ENCODE assay signal across 8 cellular contexts in the genomic region with DNA sequence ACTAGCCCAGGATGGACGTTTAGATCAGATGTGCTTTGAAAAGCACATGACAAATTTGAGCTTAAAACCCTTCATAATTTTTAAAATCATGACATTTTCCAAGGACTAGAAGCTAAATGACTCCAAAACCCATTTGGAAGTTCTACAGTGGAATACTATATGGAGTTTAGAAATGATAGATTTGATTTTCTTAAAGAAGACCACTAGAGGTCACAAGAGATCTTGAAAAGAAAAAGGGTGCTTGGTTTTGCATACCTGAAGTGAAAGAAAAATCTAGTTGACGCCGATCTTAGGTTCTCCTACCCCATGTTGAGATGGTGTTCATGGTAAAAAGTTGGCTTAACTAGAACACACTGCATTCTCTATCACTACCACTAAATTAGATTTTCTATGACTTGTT. TPM values are rescaled to one million over a fixed set of nuclear protein-coding genes. Genes with fewer than 3 reads are reported as not detected.
DNase-seq lines count a peak whose midpoint lies in the region; ATAC-seq and TF ChIP-seq lines count a peak whose summit lies in the region.

No MANE protein-coding gene starts in this region.

- no peaks in the 10 kb centered on the region for H4K20me1 ChIP-seq in GM23248 (ENCODE audit: insufficient read depth)

- H3K36me3 ChIP-seq in GM23248 (ENCODE audit: low read depth), result no peaks in the 10 kb centered on the region

- TF ChIP-seq CTCF in C4-2B (conservative IDR thresholded peaks at IDR 0.05), result peak; percentile 66
- peak; percentile 19 for TF ChIP-seq CTCF in foreskin fibroblast (IDR thresholded peaks at IDR 0.05; ENCODE audit: low read depth, low read length)

- peaks cover 14% of the 10 kb centered on the region for H3K27me3 ChIP-seq in GM23248 (replicated peaks; ENCODE audit: insufficient read depth)

- no peak overlapping the region for H3K9ac ChIP-seq in GM23248

- no peak overlapping the region for H3K4me2 ChIP-seq in GM23248 (ENCODE audit: unreplicated experiment)

- no peaks in the 10 kb centered on the region for H3K9me3 ChIP-seq in GM23248 (ENCODE audit: low read depth)
- no peaks in the 10 kb centered on the region for H3K9me3 ChIP-seq in T-helper 17 cell (ENCODE audit: control insufficient read depth, low read length, poor library complexity, severe bottlenecking)

- peaks cover 8% of the 10 kb centered on the region; the same call in 1 of the 2 replicates for H3K4me1 ChIP-seq in GM23248 (ENCODE audit: insufficient read depth)

- in situ Hi-C loops in GM23248 (cut with MboI), result loop anchor here (25.0 kb wide), 1 partner anchor 479 kb away; no protein-coding TSS in a partner anchor

- DNase-seq in GM23248 (peak; percentile 55), NCI-H2029 treated with DMSO at 0.1 percent for 48 hours (lab: John Stamatoyannopoulos, UW) (peak; percentile 84), T-helper 17 cell (no peak), foreskin fibroblast (peak in 1 of 2 donors; percentile 30), renal cortical epithelial cell (ENCODE audit: low read depth) (peak; percentile 52)
- no peak for DNase-seq in stimulated activated CD4-positive, alpha-beta T cell treated with anti-CD3 and anti-CD28 coated beads, Interleukin-1b, Interleukin-23, amount 100 ng/mL, for 48 hours

- no peak overlapping the region for H2AFZ ChIP-seq in GM23248

- peaks cover 7% of the 10 kb centered on the region for H3K4me1 Mint-ChIP-seq in T-helper 17 cell

- H3K4me3 Mint-ChIP-seq in T-helper 17 cell, result peak overlapping the region; percentile 61

- no peaks in the 10 kb centered on the region for H3F3A ChIP-seq in GM23248 (ENCODE audit: insufficient read depth)

- H3K4me3 ChIP-seq in GM23248 (no peak overlapping the region), foreskin fibroblast (ENCODE audit: low read depth in 1 of 2, low read length in 2 of 2) (no peak overlapping the region)

- no peaks in the 10 kb centered on the region for H3K9me2 ChIP-seq in GM23248 (ENCODE audit: insufficient read depth)

- H3K27ac ChIP-seq in C4-2B, result no peak overlapping the region
- no peak overlapping the region for H3K27ac ChIP-seq in GM23248

- no peaks in the 10 kb centered on the region for H3K79me2 ChIP-seq in GM23248 (ENCODE audit: insufficient read depth)

- WGBS in GM23248 (ENCODE audit: low coverage in 1 of 2, low lambda C conversion rate in 2 of 2, missing lambda C conversion rate in 2 of 2), 2 experiments, result 2 to 7% methylated on average over 3 of the region's 3 CpGs

- peaks cover 39% of the 10 kb centered on the region for H3K27me3 Mint-ChIP-seq in T-helper 17 cell

- H3K36me3 Mint-ChIP-seq in T-helper 17 cell (ENCODE audit: low read depth), result no peaks in the 10 kb centered on the region

- H3K27ac Mint-ChIP-seq in T-helper 17 cell, result no peak overlapping the region

- peak; percentile 67 for ATAC-seq in T-helper 17 cell
- ATAC-seq in HG03139 (IDR thresholded peaks at IDR 0.05; ENCODE audit: unreplicated experiment), result no peak

RNA-seq across cellular contexts. Expression of a gene that starts 31.5 kb away (rescaled TPM):
- not detected in 2 replicates for total RNA-seq in GM23248 (2014; rRNA removed; shearing (Covaris generic))
- polyA plus RNA-seq in GM23248 (2016; fragmentation: Nextera tagmentation; extraction: Ambion mirVana), result not detected in 2 replicates
- total RNA-seq in T-helper 17 cell, result not detected
- 2.0 TPM in 1 of 2 replicates, not detected in the other for total RNA-seq in renal cortical epithelial cell

RNA-seq across cellular contexts. Expression of a gene that starts 31.5 kb away (rescaled TPM):
- 24.2 and 33.9 TPM in 2 replicates for total RNA-seq in GM23248 (2014; rRNA removed; shearing (Covaris generic))
- 16.6 and 16.9 TPM in 2 replicates for polyA plus RNA-seq in GM23248 (2016; fragmentation: Nextera tagmentation; extraction: Ambion mirVana)
- total RNA-seq in T-helper 17 cell (10 to 100 TPM; 21.6 to 22.8 TPM), renal cortical epithelial cell (21.9 and 34.5 TPM in 2 replicates)

Comparison
In these comparisons a context has a peak if more than half of its experiments do, and no peak if none do; other contexts are left out.
1. DNase-seq: peak in GM23248 (single experiment), NCI-H2029 treated with DMSO at 0.1 percent for 48 hours (single experiment) and renal cortical epithelial cell (single experiment); none in T-helper 17 cell (0 of 3) and stimulated activated CD4-positive, alpha-beta T cell treated with anti-CD3 and anti-CD28 coated beads, Interleukin-1b, Interleukin-23, amount 100 ng/mL, for 48 hours (single experiment).